In the genomic region with DNA sequence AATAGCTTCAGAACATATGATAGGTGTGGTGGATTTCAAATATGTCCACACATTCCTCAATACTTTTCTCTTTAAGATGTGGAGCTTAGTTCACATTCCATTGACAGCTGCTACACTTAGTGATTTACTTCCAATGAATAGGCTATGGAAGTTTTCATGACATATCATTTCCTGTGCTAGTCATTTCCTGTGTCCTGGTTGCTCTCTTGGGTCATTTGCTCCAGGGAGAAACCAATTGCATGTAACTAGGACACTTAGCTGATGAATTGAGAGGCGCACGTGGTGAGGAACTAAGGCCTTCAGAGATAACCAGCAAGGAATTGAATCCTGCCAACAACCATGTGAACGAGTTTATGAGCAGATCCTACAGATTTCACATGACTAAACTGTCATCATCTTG, we compare ENCODE assay signal across 17 cellular contexts.
DNase-seq lines count a peak whose midpoint lies in the region; ATAC-seq and TF ChIP-seq lines count a peak whose summit lies in the region.
"Had no signal": no experiment of that assay in that cellular context is flagged by ENCODE, and none has a peak within 500 bp of the region (broad histone marks: within the 10 kb centered on the region; RNA-seq: fewer than 3 reads in every experiment).

No MANE protein-coding gene starts in this region.

- H3K27ac ChIP-seq in breast epithelium (no peak overlapping the region), brain microvascular endothelial cell (peak overlapping the region; percentile 13)

- POLR2A ChIA-PET in MCF 10A (lab: Yijun Ruan, JAX): no interaction called here

- H3K27me3 ChIP-seq in breast epithelium (no peaks in the 10 kb centered on the region), brain microvascular endothelial cell (replicated peaks) (no peaks in the 10 kb centered on the region)

- H3K36me3 ChIP-seq in breast epithelium (no peaks in the 10 kb centered on the region), brain microvascular endothelial cell (replicated peaks) (no peaks in the 10 kb centered on the region)

- H3K9me3 ChIP-seq in breast epithelium: no peaks in the 10 kb centered on the region

- no peak for ATAC-seq in GM21423 (IDR thresholded peaks at IDR 0.05; ENCODE audit: unreplicated experiment)
- ATAC-seq in HG02678 (IDR thresholded peaks at IDR 0.05; ENCODE audit: unreplicated experiment): no peak
- ATAC-seq in HG03039 (IDR thresholded peaks at IDR 0.05; ENCODE audit: unreplicated experiment): no peak
- ATAC-seq: HCT116 had no signal

- intact Hi-C loops in MCF 10A (cut with micrococcal nuclease) (no loop called here), breast epithelium (cut with DNase I; ENCODE audit: low total_unique reads) (no loop called here)

- H3K4me1 Mint-ChIP-seq in MCF 10A (ENCODE audit: insufficient read depth, unreplicated experiment): no peaks in the 10 kb centered on the region
- H3K4me1 Mint-ChIP-seq: memory B cell had no signal

- H3K9me3 Mint-ChIP-seq in MCF 10A (ENCODE audit: unreplicated experiment): peaks cover 7% of the 10 kb centered on the region
- H3K9me3 Mint-ChIP-seq: memory B cell had no signal

- in situ Hi-C loops in brain microvascular endothelial cell (cut with HindIII; ENCODE audit: low pct_ligation_motif_present, low sequenced_read_pairs): no loop called here

- H3K36me3 Mint-ChIP-seq in MCF 10A (ENCODE audit: insufficient read depth, unreplicated experiment): peaks cover 5% of the 10 kb centered on the region
- H3K36me3 Mint-ChIP-seq: memory B cell had no signal

- peak; percentile 42 for DNase-seq in MCF 10A (ENCODE audit: unreplicated experiment)
- no peak for DNase-seq in breast epithelium (ENCODE audit: low spot score in 2 of 2)
- DNase-seq in brain microvascular endothelial cell: peak; percentile 71
- peak; percentile 90 for DNase-seq in iris pigment epithelial cell (ENCODE audit: low read depth)
- DNase-seq in NCI-H2107 treated with DMSO at 0.1 percent for 48 hours (lab: John Stamatoyannopoulos, UW; ENCODE audit: unreplicated experiment): no peak
- DNase-seq: activated CD4-positive, alpha-beta T cell treated with anti-CD3 and anti-CD28 coated beads, Interleukin-2, amount 50 U/mL, for 48 hours; activated naive CD4-positive, alpha-beta T cell; caudate nucleus; COR-L47; NCI-H1417; NCI-H446 treated with DMSO at 0.1 percent for 48 hours; RPMI8226 had no signal

- no TSS peak for BruUV-seq in MCF 10A (replicated peaks; lab: Mats Ljungman, UMichigan)

- peak overlapping the region; percentile 9 for H3K27ac Mint-ChIP-seq in MCF 10A (ENCODE audit: low read depth, unreplicated experiment)
- H3K27ac Mint-ChIP-seq: memory B cell had no signal

- no peaks in the 10 kb centered on the region for H3K4me1 ChIP-seq in breast epithelium

- H3K4me3 ChIP-seq in breast epithelium (no peak overlapping the region), brain microvascular endothelial cell (ENCODE audit: low read depth, low read length) (no peak overlapping the region)

- H3K4me3 Mint-ChIP-seq in MCF 10A (ENCODE audit: unreplicated experiment): no peak overlapping the region
- H3K4me3 Mint-ChIP-seq: memory B cell had no signal

- CTCF ChIA-PET in MCF 10A (lab: Yijun Ruan, JAX): no interaction called here

- TF ChIP-seq CTCF in MCF 10A (IDR thresholded peaks at IDR 0.05; ENCODE audit: unreplicated experiment) (no peak), breast epithelium (IDR thresholded peaks at IDR 0.05) (no peak), brain microvascular endothelial cell (IDR thresholded peaks at IDR 0.05; ENCODE audit: low read depth, low read length, missing control alignments) (no peak)

- no peak for TF ChIP-seq POLR2A in breast epithelium (IDR thresholded peaks at IDR 0.05)

- H3K27me3 Mint-ChIP-seq in MCF 10A (ENCODE audit: insufficient read depth, unreplicated experiment): no peaks in the 10 kb centered on the region
- H3K27me3 Mint-ChIP-seq: memory B cell had no signal

Comparison
In these comparisons a context has a peak if more than half of its experiments do, and no peak if none do; other contexts are left out.
1. DNase-seq: peak in MCF 10A (single experiment), brain microvascular endothelial cell (single experiment) and iris pigment epithelial cell (single experiment); none in breast epithelium (0 of 2) and NCI-H2107 treated with DMSO at 0.1 percent for 48 hours (single experiment).